Comparison of ENCODE assay signal across 29 cellular contexts in the genomic region with DNA sequence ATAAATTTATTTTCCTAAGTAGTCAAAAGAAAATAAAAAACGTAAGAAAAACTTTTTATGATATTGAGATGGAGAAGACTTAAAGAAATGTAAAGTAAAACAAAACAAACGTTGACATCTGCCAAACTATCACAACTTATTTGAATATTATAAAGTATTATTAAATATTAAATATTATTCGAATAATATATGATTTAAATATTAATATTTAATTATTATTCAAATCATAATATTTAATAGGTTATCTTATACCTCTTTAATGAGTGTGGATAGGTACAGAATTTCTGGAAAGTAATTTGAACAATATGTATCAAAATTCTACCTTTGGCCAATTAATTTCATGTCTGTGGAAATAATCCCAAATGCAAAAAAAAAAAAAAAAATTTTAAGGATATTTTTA.
"Had no signal": no experiment of that assay in that cellular context is flagged by ENCODE, and none has a peak within 500 bp of the region (broad histone marks: within the 10 kb centered on the region; RNA-seq: fewer than 3 reads in every experiment).

No MANE protein-coding gene starts in this region.

- H3K27me3 Mint-ChIP-seq: activated CD4-positive, alpha-beta memory T cell treated with anti-CD3 and anti-CD28 coated beads, Interleukin-2, amount 10 ng/mL, durations not matched to agents 7 days and 5 days; activated CD4-positive, alpha-beta T cell treated with anti-CD3 and anti-CD28 coated beads, Interleukin-2, amount 10 ng/mL, durations not matched to agents 7 days and 5 days; activated naive CD8-positive, alpha-beta T cell; activated T-helper 17 cell treated with anti-CD3 and anti-CD28 coated beads, Interleukin-2, amount 50 U/mL, for 72 hours had no signal

- DNase-seq: activated CD4-positive, alpha-beta memory T cell treated with anti-CD3 and anti-CD28 coated beads, Interleukin-2, amount 10 ng/mL, durations not matched to agents 7 days and 5 days; activated CD4-positive, alpha-beta T cell treated with anti-CD3 and anti-CD28 coated beads for 1 hour; activated CD4-positive, alpha-beta T cell treated with anti-CD3 and anti-CD28 coated beads for 4 hours; activated CD4-positive, alpha-beta T cell treated with anti-CD3 and anti-CD28 coated beads, Interleukin-2, amount 10 ng/mL, durations not matched to agents 7 days and 5 days; activated CD4-positive, alpha-beta T cell treated with anti-CD3 and anti-CD28 coated beads, Interleukin-2, amount 50 U/mL, for 4 hours; activated CD4-positive, CD25-positive, alpha-beta regulatory T cell; activated CD8-positive, alpha-beta memory T cell treated with anti-CD3 and anti-CD28 coated beads for 24 hours; activated effector memory CD4-positive, alpha-beta T cell treated with Interleukin-2 at 50 U/mL for 16 hours; activated gamma-delta T cell treated with Interleukin-2 at 50 U/mL for 16 hours; activated naive CD4-positive, alpha-beta T cell treated with anti-CD3 and anti-CD28 coated beads, Interleukin-2, amount 50 U/mL, for 16 hours; activated naive CD4-positive, alpha-beta T cell treated with Interleukin-2 at 50 U/mL for 16 hours; activated T-cell treated with anti-CD3 and anti-CD28 coated beads, Interleukin-2, amount 50 U/mL, for 4 hours; amniotic stem cell; anterior cingulate cortex; body of pancreas; caudate nucleus; colonic mucosa; effector memory CD4-positive, alpha-beta T cell; endodermal cell; erythroblast; foreskin keratinocyte; heart right ventricle; T-helper 2 cell; WERI-Rb-1 had no signal

- H3K4me3 Mint-ChIP-seq: activated CD4-positive, alpha-beta memory T cell treated with anti-CD3 and anti-CD28 coated beads, Interleukin-2, amount 10 ng/mL, durations not matched to agents 7 days and 5 days; activated CD4-positive, alpha-beta T cell treated with anti-CD3 and anti-CD28 coated beads, Interleukin-2, amount 10 ng/mL, durations not matched to agents 7 days and 5 days; activated naive CD8-positive, alpha-beta T cell; activated T-cell treated with anti-CD3 and anti-CD28 coated beads, Interleukin-2, amount 50 U/mL, for 4 hours; activated T-helper 17 cell treated with anti-CD3 and anti-CD28 coated beads, Interleukin-2, amount 50 U/mL, for 72 hours; endodermal cell had no signal

- H3K36me3 ChIP-seq: colonic mucosa, esophagus muscularis mucosa, gastroesophageal sphincter, heart right ventricle, WERI-Rb-1 had no signal

- ATAC-seq: activated T-cell treated with anti-CD3 and anti-CD28 coated beads, Interleukin-2, amount 50 U/mL, for 4 hours; activated T-helper 17 cell treated with anti-CD3 and anti-CD28 coated beads, Interleukin-2, amount 50 U/mL, for 72 hours; body of pancreas; foreskin keratinocyte; gastroesophageal sphincter; heart right ventricle had no signal

- H3K9me3 Mint-ChIP-seq: activated CD4-positive, alpha-beta T cell treated with anti-CD3 and anti-CD28 coated beads, Interleukin-2, amount 10 ng/mL, durations not matched to agents 7 days and 5 days; activated T-helper 17 cell treated with anti-CD3 and anti-CD28 coated beads, Interleukin-2, amount 50 U/mL, for 72 hours; endodermal cell had no signal

- H3K4me1 ChIP-seq: body of pancreas, colonic mucosa, esophagus muscularis mucosa, foreskin keratinocyte, gastroesophageal sphincter, heart right ventricle had no signal

- H3K27ac Mint-ChIP-seq: activated CD4-positive, alpha-beta memory T cell treated with anti-CD3 and anti-CD28 coated beads, Interleukin-2, amount 10 ng/mL, durations not matched to agents 7 days and 5 days; activated CD4-positive, alpha-beta T cell treated with anti-CD3 and anti-CD28 coated beads, Interleukin-2, amount 10 ng/mL, durations not matched to agents 7 days and 5 days; activated naive CD8-positive, alpha-beta T cell; activated T-helper 17 cell treated with anti-CD3 and anti-CD28 coated beads, Interleukin-2, amount 50 U/mL, for 72 hours; endodermal cell had no signal

- H3K4me1 Mint-ChIP-seq: activated CD4-positive, alpha-beta memory T cell treated with anti-CD3 and anti-CD28 coated beads, Interleukin-2, amount 10 ng/mL, durations not matched to agents 7 days and 5 days; activated CD4-positive, alpha-beta T cell treated with anti-CD3 and anti-CD28 coated beads, Interleukin-2, amount 10 ng/mL, durations not matched to agents 7 days and 5 days; activated T-helper 17 cell treated with anti-CD3 and anti-CD28 coated beads, Interleukin-2, amount 50 U/mL, for 72 hours; endodermal cell had no signal

- H3K27ac ChIP-seq: body of pancreas, colonic mucosa, esophagus muscularis mucosa, foreskin keratinocyte, gastroesophageal sphincter, heart right ventricle, hepatocyte, WERI-Rb-1 had no signal

- H3K27me3 ChIP-seq: body of pancreas, colonic mucosa, esophagus muscularis mucosa, foreskin keratinocyte, gastroesophageal sphincter, heart right ventricle, hepatocyte had no signal

- H3K4me3 ChIP-seq: body of pancreas, colonic mucosa, esophagus muscularis mucosa, gastroesophageal sphincter, heart right ventricle, hepatocyte had no signal

- H3K9me3 ChIP-seq: body of pancreas, colonic mucosa, esophagus muscularis mucosa had no signal

- H3K36me3 Mint-ChIP-seq: activated naive CD8-positive, alpha-beta T cell had no signal
